In the genomic region with DNA sequence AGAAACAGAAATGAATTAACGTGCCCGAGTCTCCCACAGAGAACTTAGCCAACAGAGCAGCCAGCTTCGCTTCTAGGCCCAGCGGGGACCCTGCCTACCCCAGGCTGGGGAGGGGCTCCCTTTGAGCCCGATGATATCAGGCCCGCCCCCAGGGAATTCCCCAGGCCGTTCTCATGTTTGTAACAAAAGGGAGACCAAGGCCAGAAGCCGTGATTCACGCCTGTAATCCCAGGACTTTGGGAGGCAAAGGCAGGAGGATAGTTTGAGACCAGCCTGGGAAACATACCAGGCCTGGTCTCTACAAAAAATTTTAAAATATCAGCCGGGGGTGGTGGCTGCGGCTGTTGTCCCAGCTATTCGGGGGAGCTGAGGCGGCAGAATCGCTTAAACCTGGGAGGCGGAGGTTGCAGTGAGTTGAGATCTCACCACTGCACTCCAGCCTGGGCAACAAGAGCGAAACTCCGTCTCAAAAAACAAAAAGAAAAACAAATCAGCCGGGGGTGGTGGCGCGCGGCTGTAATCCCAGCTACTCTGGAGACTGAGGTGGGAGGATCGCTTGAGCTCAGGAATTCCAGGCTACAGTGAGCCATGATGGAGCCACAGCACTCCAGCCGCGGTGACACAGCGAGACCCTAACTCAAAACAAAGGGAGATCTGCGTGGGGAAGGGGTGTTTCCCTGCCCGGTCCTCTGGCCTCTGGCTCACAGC, we compare ENCODE assay signal across 2 cellular contexts.
TF ChIP-seq lines count a peak whose summit lies in the region.

No MANE protein-coding gene starts in this region.

TF ChIP-seq in SK-N-SH, 30 proteins besides CTCF, POLR2A, EP300 and RAD21:
- TF ChIP-seq TEAD4 (IDR thresholded peaks at IDR 0.05; ENCODE audit: borderline replicate concordance, insufficient read depth) (no peak), JUND (IDR thresholded peaks at IDR 0.05) (no peak), ELF1 (IDR thresholded peaks at IDR 0.05) (no peak), CHD2 (IDR thresholded peaks at IDR 0.05; ENCODE audit: low read length, partially characterized antibody) (no peak), TCF12 (IDR thresholded peaks at IDR 0.05) (no peak), RXRA (IDR thresholded peaks at IDR 0.05; ENCODE audit: borderline replicate concordance, low read depth) (no peak), YY1 (IDR thresholded peaks at IDR 0.05; ENCODE audit: low read depth) (no peak), PBX3 (IDR thresholded peaks at IDR 0.05) (no peak), GABPA (IDR thresholded peaks at IDR 0.05; ENCODE audit: low read depth) (no peak), NRF1 (IDR thresholded peaks at IDR 0.05; ENCODE audit: low read depth, low read length) (no peak), USF1 (IDR thresholded peaks at IDR 0.05; ENCODE audit: borderline replicate concordance, low read depth) (no peak), FOXM1 (IDR thresholded peaks at IDR 0.05; ENCODE audit: low read depth) (no peak), MAX (IDR thresholded peaks at IDR 0.05; ENCODE audit: low read depth) (no peak), POLR2AphosphoS5 (IDR thresholded peaks at IDR 0.05; ENCODE audit: low read depth, low read length) (no peak), RCOR1 (IDR thresholded peaks at IDR 0.05; ENCODE audit: low read length) (no peak), FOSL2 (IDR thresholded peaks at IDR 0.05; ENCODE audit: borderline replicate concordance, low read depth) (no peak)
- TF ChIP-seq, protein P1, sequence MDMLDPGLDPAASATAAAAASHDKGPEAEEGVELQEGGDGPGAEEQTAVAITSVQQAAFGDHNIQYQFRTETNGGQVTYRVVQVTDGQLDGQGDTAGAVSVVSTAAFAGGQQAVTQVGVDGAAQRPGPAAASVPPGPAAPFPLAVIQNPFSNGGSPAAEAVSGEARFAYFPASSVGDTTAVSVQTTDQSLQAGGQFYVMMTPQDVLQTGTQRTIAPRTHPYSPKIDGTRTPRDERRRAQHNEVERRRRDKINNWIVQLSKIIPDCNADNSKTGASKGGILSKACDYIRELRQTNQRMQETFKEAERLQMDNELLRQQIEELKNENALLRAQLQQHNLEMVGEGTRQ (IDR thresholded peaks at IDR 0.05; ENCODE audit: borderline replicate concordance, low read depth, low read length) = no peak
- TF ChIP-seq, protein P2, sequence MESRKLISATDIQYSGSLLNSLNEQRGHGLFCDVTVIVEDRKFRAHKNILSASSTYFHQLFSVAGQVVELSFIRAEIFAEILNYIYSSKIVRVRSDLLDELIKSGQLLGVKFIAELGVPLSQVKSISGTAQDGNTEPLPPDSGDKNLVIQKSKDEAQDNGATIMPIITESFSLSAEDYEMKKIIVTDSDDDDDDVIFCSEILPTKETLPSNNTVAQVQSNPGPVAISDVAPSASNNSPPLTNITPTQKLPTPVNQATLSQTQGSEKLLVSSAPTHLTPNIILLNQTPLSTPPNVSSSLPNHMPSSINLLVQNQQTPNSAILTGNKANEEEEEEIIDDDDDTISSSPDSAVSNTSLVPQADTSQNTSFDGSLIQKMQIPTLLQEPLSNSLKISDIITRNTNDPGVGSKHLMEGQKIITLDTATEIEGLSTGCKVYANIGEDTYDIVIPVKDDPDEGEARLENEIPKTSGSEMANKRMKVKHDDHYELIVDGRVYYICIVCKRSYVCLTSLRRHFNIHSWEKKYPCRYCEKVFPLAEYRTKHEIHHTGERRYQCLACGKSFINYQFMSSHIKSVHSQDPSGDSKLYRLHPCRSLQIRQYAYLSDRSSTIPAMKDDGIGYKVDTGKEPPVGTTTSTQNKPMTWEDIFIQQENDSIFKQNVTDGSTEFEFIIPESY (IDR thresholded peaks at IDR 0.05; ENCODE audit: borderline replicate concordance, low read depth) = no peak

TF ChIP-seq in SK-N-SH treated with all-trans-retinoic acid at 6 μM for 48 hours, 23 proteins besides CTCF, POLR2A, EP300 and RAD21:
- TF ChIP-seq ZNF8 (CRISPR knock-in tag; IDR thresholded peaks at IDR 0.05) = no peak
- TF ChIP-seq ZFP3 (CRISPR knock-in tag; IDR thresholded peaks at IDR 0.05) = no peak
- TF ChIP-seq PATZ1 (CRISPR knock-in tag; IDR thresholded peaks at IDR 0.05; ENCODE audit: borderline replicate concordance) = no peak
- TF ChIP-seq CSRNP3 (CRISPR knock-in tag; IDR thresholded peaks at IDR 0.05) = no peak
- no peak for TF ChIP-seq ZC3H10 (CRISPR knock-in tag; IDR thresholded peaks at IDR 0.05)
- TF ChIP-seq ESRRG (CRISPR knock-in tag; IDR thresholded peaks at IDR 0.05) = no peak
- TF ChIP-seq CREB5 (CRISPR knock-in tag; IDR thresholded peaks at IDR 0.05; ENCODE audit: low read depth) = no peak
- TF ChIP-seq ARNTL (CRISPR knock-in tag; IDR thresholded peaks at IDR 0.05; ENCODE audit: borderline replicate concordance, low read depth) = no peak
- no peak for TF ChIP-seq ZNF565 (CRISPR knock-in tag; conservative IDR thresholded peaks at IDR 0.05; ENCODE audit: low read depth)
- TF ChIP-seq TCF4 (CRISPR knock-in tag; IDR thresholded peaks at IDR 0.05; ENCODE audit: borderline replicate concordance) = no peak
- no peak for TF ChIP-seq ISL1 (CRISPR knock-in tag; IDR thresholded peaks at IDR 0.05)
- TF ChIP-seq POU6F1 (CRISPR knock-in tag; IDR thresholded peaks at IDR 0.05; ENCODE audit: borderline replicate concordance, low read depth) = no peak
- TF ChIP-seq, protein P3, sequence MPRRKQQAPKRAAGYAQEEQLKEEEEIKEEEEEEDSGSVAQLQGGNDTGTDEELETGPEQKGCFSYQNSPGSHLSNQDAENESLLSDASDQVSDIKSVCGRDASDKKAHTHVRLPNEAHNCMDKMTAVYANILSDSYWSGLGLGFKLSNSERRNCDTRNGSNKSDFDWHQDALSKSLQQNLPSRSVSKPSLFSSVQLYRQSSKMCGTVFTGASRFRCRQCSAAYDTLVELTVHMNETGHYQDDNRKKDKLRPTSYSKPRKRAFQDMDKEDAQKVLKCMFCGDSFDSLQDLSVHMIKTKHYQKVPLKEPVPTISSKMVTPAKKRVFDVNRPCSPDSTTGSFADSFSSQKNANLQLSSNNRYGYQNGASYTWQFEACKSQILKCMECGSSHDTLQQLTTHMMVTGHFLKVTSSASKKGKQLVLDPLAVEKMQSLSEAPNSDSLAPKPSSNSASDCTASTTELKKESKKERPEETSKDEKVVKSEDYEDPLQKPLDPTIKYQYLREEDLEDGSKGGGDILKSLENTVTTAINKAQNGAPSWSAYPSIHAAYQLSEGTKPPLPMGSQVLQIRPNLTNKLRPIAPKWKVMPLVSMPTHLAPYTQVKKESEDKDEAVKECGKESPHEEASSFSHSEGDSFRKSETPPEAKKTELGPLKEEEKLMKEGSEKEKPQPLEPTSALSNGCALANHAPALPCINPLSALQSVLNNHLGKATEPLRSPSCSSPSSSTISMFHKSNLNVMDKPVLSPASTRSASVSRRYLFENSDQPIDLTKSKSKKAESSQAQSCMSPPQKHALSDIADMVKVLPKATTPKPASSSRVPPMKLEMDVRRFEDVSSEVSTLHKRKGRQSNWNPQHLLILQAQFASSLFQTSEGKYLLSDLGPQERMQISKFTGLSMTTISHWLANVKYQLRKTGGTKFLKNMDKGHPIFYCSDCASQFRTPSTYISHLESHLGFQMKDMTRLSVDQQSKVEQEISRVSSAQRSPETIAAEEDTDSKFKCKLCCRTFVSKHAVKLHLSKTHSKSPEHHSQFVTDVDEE (CRISPR knock-in tag; IDR thresholded peaks at IDR 0.05) = no peak
- TF ChIP-seq GLIS3 (CRISPR knock-in tag; IDR thresholded peaks at IDR 0.05) = no peak
- TF ChIP-seq PPARA (CRISPR knock-in tag; IDR thresholded peaks at IDR 0.05; ENCODE audit: borderline replicate concordance) = no peak
- TF ChIP-seq ZFP30 (CRISPR knock-in tag; IDR thresholded peaks at IDR 0.05) = no peak
